In the genomic region with DNA sequence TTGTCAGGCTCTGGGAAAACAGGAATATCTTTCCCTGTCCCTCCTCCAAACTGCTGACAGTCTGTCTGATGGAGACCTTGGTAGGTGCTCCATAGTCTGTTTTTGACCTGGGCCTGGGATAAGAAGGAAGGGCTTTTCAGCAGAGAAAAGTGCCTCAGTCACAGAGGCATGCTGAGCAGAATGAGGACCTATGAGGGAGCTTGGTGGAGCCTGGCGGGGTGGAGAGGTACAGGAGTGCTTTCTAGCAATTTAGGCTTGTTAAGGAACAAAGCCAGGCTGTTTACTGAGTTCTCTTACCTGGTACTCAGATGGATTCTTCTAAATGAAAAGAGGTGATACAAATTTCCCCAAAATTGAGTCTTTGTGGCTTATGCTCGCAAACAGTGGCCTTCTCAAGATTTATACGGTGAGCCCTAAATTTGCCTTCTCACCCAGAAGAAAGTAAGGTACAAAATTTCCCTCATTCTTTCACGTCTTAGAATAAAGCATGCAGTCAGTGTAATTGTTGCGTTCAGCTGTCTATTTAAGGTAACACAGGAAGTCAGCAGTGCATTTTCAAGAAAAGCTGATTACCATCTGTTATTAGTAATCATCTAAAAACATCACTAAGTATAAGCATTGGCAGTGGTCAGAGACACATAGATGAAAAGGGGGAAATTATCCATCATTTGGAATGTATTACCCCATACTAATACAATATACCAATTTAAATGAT, we compare ENCODE assay signal across 13 cellular contexts. TPM values are rescaled to one million over a fixed set of nuclear protein-coding genes. Genes with fewer than 3 reads are reported as not detected.
DNase-seq lines count a peak whose midpoint lies in the region; ATAC-seq, FAIRE-seq and TF ChIP-seq lines count a peak whose summit lies in the region.
"Had no signal": no experiment of that assay in that cellular context is flagged by ENCODE, and none has a peak within 500 bp of the region (broad histone marks: within the 10 kb centered on the region; RNA-seq: fewer than 3 reads in every experiment).

No MANE protein-coding gene starts in this region.

- H3K27me3 Mint-ChIP-seq in activated naive CD8-positive, alpha-beta T cell treated with anti-CD3 and anti-CD28 coated beads for 36 hours, result no peaks in the 10 kb centered on the region

- no peak for TF ChIP-seq CTCF in GM13976 (IDR thresholded peaks at IDR 0.05; ENCODE audit: borderline replicate concordance, control extremely low read depth, extremely low read depth, insufficient read depth, missing control alignments)

- DNase-seq in GM13976 (ENCODE audit: low spot score) (peak; percentile 55), GM19239 (ENCODE audit: insufficient read length, low spot score) (no peak), glomerular visceral epithelial cell (ENCODE audit: extremely low spot score) (no peak), kidney glomerular epithelial cell (lab: John Stamatoyannopoulos, UW) (no peak), NCI-H69 (lab: John Stamatoyannopoulos, UW) (no peak)
- no peak for DNase-seq in activated naive CD8-positive, alpha-beta T cell treated with anti-CD3 and anti-CD28 coated beads for 36 hours
- no peak for DNase-seq in activated naive CD4-positive, alpha-beta T cell (lab: John Stamatoyannopoulos, UW)
- DNase-seq: ovary; stimulated activated CD4-positive, alpha-beta T cell treated with anti-CD3 and anti-CD28 coated beads, Interleukin-4, amount 100 ng/mL, for 24 hours; SW 1271 had no signal

- H3K36me3 Mint-ChIP-seq in activated naive CD8-positive, alpha-beta T cell treated with anti-CD3 and anti-CD28 coated beads for 36 hours, result peaks cover 24% of the 10 kb centered on the region

- H3K4me1 Mint-ChIP-seq in activated naive CD8-positive, alpha-beta T cell treated with anti-CD3 and anti-CD28 coated beads for 36 hours, result peaks cover 7% of the 10 kb centered on the region

- peak; percentile 40 for ATAC-seq in HG03045 (IDR thresholded peaks at IDR 0.05; ENCODE audit: unreplicated experiment)

- peak; percentile 45 for FAIRE-seq in GM19239 (lab: Jason Lieb, UNC)

- H3K27ac Mint-ChIP-seq in activated naive CD8-positive, alpha-beta T cell treated with anti-CD3 and anti-CD28 coated beads for 36 hours, result peak overlapping the region; percentile 36

- H3K9me3 Mint-ChIP-seq in activated naive CD8-positive, alpha-beta T cell treated with anti-CD3 and anti-CD28 coated beads for 36 hours, result no peaks in the 10 kb centered on the region

- H3K4me3 Mint-ChIP-seq in activated naive CD8-positive, alpha-beta T cell treated with anti-CD3 and anti-CD28 coated beads for 36 hours, result no peak overlapping the region

- in situ Hi-C loops in GM13976 (cut with MboI; ENCODE audit: low sequenced_read_pairs, unreplicated experiment), result no loop called here

RNA-seq across cellular contexts. Expression of a gene that starts 28.6 kb away (rescaled TPM):
- total RNA-seq in activated naive CD8-positive, alpha-beta T cell treated with anti-CD3 and anti-CD28 coated beads for 36 hours, result under 1 TPM; 0.44 to 0.72 TPM
- total RNA-seq: kidney epithelial cell, ovary had no signal

RNA-seq across cellular contexts. Expression of a gene that starts 44.4 kb away (rescaled TPM):
- total RNA-seq in activated naive CD8-positive, alpha-beta T cell treated with anti-CD3 and anti-CD28 coated beads for 36 hours, result not detected
- total RNA-seq: breast epithelium, kidney epithelial cell, ovary had no signal
